Comparison of ENCODE assay signal across 12 cellular contexts in genomic region chr18:31616586-31616985, GRCh38. TPM values are rescaled to one million over a fixed set of nuclear protein-coding genes. Genes with fewer than 3 reads are reported as not detected.
"Had no signal": no experiment of that assay in that cellular context is flagged by ENCODE, and none has a peak within 500 bp of the region (broad histone marks: within the 10 kb centered on the region; RNA-seq: fewer than 3 reads in every experiment).

No MANE protein-coding gene starts in this region.

- H3K4me3 ChIP-seq: GM23248, HAP-1 had no signal

- H2AFZ ChIP-seq: GM23248 had no signal

- H3K27ac ChIP-seq: GM23248, KMS-11 had no signal

- H3K27me3 Mint-ChIP-seq: IgD-negative memory B cell had no signal

- ATAC-seq: HCT116, HepG2 had no signal

- DNase-seq: GM23248, GOT3, H7, HFFc6, KBM-7 had no signal

- H3K9ac ChIP-seq: GM23248, KMS-11 had no signal

- H3K9me3 ChIP-seq: HAP-1 had no signal

- H3K4me1 ChIP-seq: HAP-1 had no signal

- H3K36me3 ChIP-seq: HAP-1 had no signal

- FAIRE-seq: HepG2, HTR-8/SVneo had no signal

- H3K36me3 Mint-ChIP-seq: IgD-negative memory B cell had no signal

- H3K4me2 ChIP-seq: KMS-11 had no signal

- H3K4me3 Mint-ChIP-seq: HFFc6, IgD-negative memory B cell had no signal

- H3K27ac Mint-ChIP-seq: HFFc6, IgD-negative memory B cell had no signal

RNA-seq across cellular contexts. Expression of gene TTR, which starts 24.9 kb away (rescaled TPM):
- total RNA-seq: GM23248, H4, H7, HFFc6 had no signal
- polyA plus RNA-seq: GM23248, IgD-negative memory B cell had no signal
